8 cellular contexts compared by ENCODE assay signal in genomic region chr10:75235375-75236177, GRCh38. TPM values are rescaled to one million over a fixed set of nuclear protein-coding genes. Genes with fewer than 3 reads are reported as not detected.
DNase-seq lines count a peak whose midpoint lies in the region; ATAC-seq, FAIRE-seq and TF ChIP-seq lines count a peak whose summit lies in the region.

Gene COMTD1 (minus strand): TSS chr10:75235957. CDS start chr10:75235928, 29 bp downstream.

- H3K27me3 ChIP-seq in bronchial epithelial cell (ENCODE audit: control insufficient read depth, insufficient read depth, low read length), result no peaks in the 10 kb centered on the region

- H3K27me3 Mint-ChIP-seq in WTC11 (ENCODE audit: low read depth), result no peaks in the 10 kb centered on the region; the same call in 1 of the 2 replicates
- H3K27me3 Mint-ChIP-seq in immature natural killer cell (ENCODE audit: low read depth in 3 of 3), result peaks cover 3 to 9% (median 7%) of the 10 kb centered on the region in 3 donors

- TF ChIP-seq CTCF in WTC11 (IDR thresholded peaks at IDR 0.05), result peak; percentile 100
- TF ChIP-seq CTCF in bronchial epithelial cell (IDR thresholded peaks at IDR 0.05; ENCODE audit: insufficient read depth, low read length, severe bottlenecking), result peak; percentile 100

- H3K4me3 ChIP-seq in bronchial epithelial cell (ENCODE audit: low read depth, low read length), result peak within 1 kb of the TSS; percentile 47

- H3K4me1 Mint-ChIP-seq in WTC11 (peaks cover 22% of the 10 kb centered on the region), immature natural killer cell (peaks cover 10 to 16% of the 10 kb centered on the region in 2 donors)

- peak; percentile 80 for ATAC-seq in GM18868 (IDR thresholded peaks at IDR 0.05; ENCODE audit: unreplicated experiment)
- ATAC-seq in HG03108 (IDR thresholded peaks at IDR 0.05; ENCODE audit: unreplicated experiment), result peak; percentile 60
- ATAC-seq in WTC11, result peak; percentile 46

- peak; percentile 93 for DNase-seq in AG08395 (ENCODE audit: low spot score)
- DNase-seq in NCI-H2196 treated with DMSO at 0.1 percent for 48 hours (lab: John Stamatoyannopoulos, UW; ENCODE audit: unreplicated experiment), result peak; percentile 89
- peak; percentile 97 for DNase-seq in WTC11 (ENCODE audit: low spot score)
- peak; percentile 72 for DNase-seq in bronchial epithelial cell (ENCODE audit: low read depth)
- DNase-seq in immature natural killer cell, result peak; percentile 89 to 91 (median 90)
- peak; percentile 70 for DNase-seq in smooth muscle cell of the brain vasculature (ENCODE audit: low read depth, low spot score)

- H3K9me3 Mint-ChIP-seq in WTC11, result no peaks in the 10 kb centered on the region
- no peaks in the 10 kb centered on the region for H3K9me3 Mint-ChIP-seq in immature natural killer cell

- peaks cover 9% of the 10 kb centered on the region for H3K36me3 ChIP-seq in bronchial epithelial cell (ENCODE audit: control insufficient read depth, insufficient read depth, low read length)

- FAIRE-seq in bronchial epithelial cell (lab: Jason Lieb, UNC), result no peak

- H3K36me3 Mint-ChIP-seq in WTC11 (peaks cover 26% of the 10 kb centered on the region), immature natural killer cell (peaks cover 4 to 9% (median 7%) of the 10 kb centered on the region in 3 donors)

- CTCF ChIA-PET in WTC11 (lab: Charles Lee), result interaction anchor here (0.6 to 6.3 kb wide), 62 partner anchors 10 to 1097 kb away, joined by 3 to 145 read pairs (median 4); partner anchors contain the start of genes ADK, AP3M1, KAT6B and SAMD8

- H3K27ac Mint-ChIP-seq in WTC11 (no peak within 1 kb of the TSS), immature natural killer cell (peak within 1 kb of the TSS; percentile 76 to 92 (median 78))

- POLR2A ChIA-PET in WTC11 (lab: Charles Lee), result interaction anchor here (0.6 to 2.7 kb wide), 5 partner anchors 25 to 1085 kb away, joined by 3 to 19 read pairs (median 3); partner anchors contain the start of genes AP3M1 and VDAC2

- peak within 1 kb of the TSS; percentile 66 for H3K4me3 Mint-ChIP-seq in WTC11
- peak within 1 kb of the TSS; percentile 79 to 85 (median 80) for H3K4me3 Mint-ChIP-seq in immature natural killer cell

TF ChIP-seq in WTC11, 78 proteins besides CTCF, POLR2A, EP300 and RAD21 (continues in another document):
- no peak for TF ChIP-seq E2F1 (CRISPR knock-in tag; IDR thresholded peaks at IDR 0.05)
- 0 out of 2 replicates have a peak, but pooled peaks have one; percentile 11 for TF ChIP-seq SMAD3 (CRISPR knock-in tag; IDR thresholded peaks at IDR 0.05; ENCODE audit: borderline replicate concordance)
- no peak for TF ChIP-seq ZNF281 (CRISPR knock-in tag; IDR thresholded peaks at IDR 0.05)
- no peak for TF ChIP-seq ZNF396 (CRISPR knock-in tag; IDR thresholded peaks at IDR 0.05; ENCODE audit: borderline replicate concordance)
- TF ChIP-seq GABPB1 (CRISPR knock-in tag; IDR thresholded peaks at IDR 0.05), result peak; percentile 30; the same call in 1 of the 2 replicates
- TF ChIP-seq KAT7 (CRISPR knock-in tag; IDR thresholded peaks at IDR 0.05; ENCODE audit: borderline replicate concordance), result 0 out of 2 replicates have a peak, but pooled peaks have one; percentile 39
- no peak for TF ChIP-seq SMAD4 (CRISPR knock-in tag; IDR thresholded peaks at IDR 0.05)
- peak; percentile 95 for TF ChIP-seq USF1 (CRISPR knock-in tag; IDR thresholded peaks at IDR 0.05)
- no peak for TF ChIP-seq ZNF317 (CRISPR knock-in tag; IDR thresholded peaks at IDR 0.05; ENCODE audit: borderline replicate concordance, low read depth)
- no peak for TF ChIP-seq IRF1 (CRISPR knock-in tag; IDR thresholded peaks at IDR 0.05)
- no peak for TF ChIP-seq EMX1 (CRISPR knock-in tag; IDR thresholded peaks at IDR 0.05)
- TF ChIP-seq ETV6 (CRISPR knock-in tag; IDR thresholded peaks at IDR 0.05), result no peak; the same call in none of the 2 replicates
- no peak for TF ChIP-seq PRRX2 (CRISPR knock-in tag; IDR thresholded peaks at IDR 0.05)
- TF ChIP-seq GRHL2 (CRISPR knock-in tag; IDR thresholded peaks at IDR 0.05; ENCODE audit: insufficient replicate concordance, severe bottlenecking), result no peak
- TF ChIP-seq JUN (CRISPR knock-in tag; IDR thresholded peaks at IDR 0.05), result no peak
- TF ChIP-seq ZNF416 (CRISPR knock-in tag; IDR thresholded peaks at IDR 0.05), result 0 out of 2 replicates have a peak, but pooled peaks have one; percentile 25
- TF ChIP-seq ZNF532 (CRISPR knock-in tag; IDR thresholded peaks at IDR 0.05; ENCODE audit: borderline replicate concordance), result no peak
- no peak for TF ChIP-seq TCF7 (CRISPR knock-in tag; IDR thresholded peaks at IDR 0.05; ENCODE audit: low read depth)
- no peak for TF ChIP-seq ZNF219 (CRISPR knock-in tag; IDR thresholded peaks at IDR 0.05; ENCODE audit: borderline replicate concordance)

RNA-seq across cellular contexts. Expression of gene COMTD1, which starts in this region (rescaled TPM):
- 46.3 to 49.5 TPM (median 47.8 TPM) in 3 replicates for total RNA-seq in WTC11 (2021)
- 11.8 and 21.6 TPM in 2 replicates for total RNA-seq in bronchial epithelial cell
- polyA plus RNA-seq in immature natural killer cell, result 10 to 100 TPM; 27.5 to 47.5 (median 42.8) TPM

Comparison
In these comparisons a context has a peak if more than half of its experiments do, and no peak if none do; other contexts are left out.
1. Peak in every context shown above with its lines: DNase-seq, ATAC-seq and H3K4me3 ChIP-seq.